ENCODE assay signal across 9 cellular contexts in the genomic region with DNA sequence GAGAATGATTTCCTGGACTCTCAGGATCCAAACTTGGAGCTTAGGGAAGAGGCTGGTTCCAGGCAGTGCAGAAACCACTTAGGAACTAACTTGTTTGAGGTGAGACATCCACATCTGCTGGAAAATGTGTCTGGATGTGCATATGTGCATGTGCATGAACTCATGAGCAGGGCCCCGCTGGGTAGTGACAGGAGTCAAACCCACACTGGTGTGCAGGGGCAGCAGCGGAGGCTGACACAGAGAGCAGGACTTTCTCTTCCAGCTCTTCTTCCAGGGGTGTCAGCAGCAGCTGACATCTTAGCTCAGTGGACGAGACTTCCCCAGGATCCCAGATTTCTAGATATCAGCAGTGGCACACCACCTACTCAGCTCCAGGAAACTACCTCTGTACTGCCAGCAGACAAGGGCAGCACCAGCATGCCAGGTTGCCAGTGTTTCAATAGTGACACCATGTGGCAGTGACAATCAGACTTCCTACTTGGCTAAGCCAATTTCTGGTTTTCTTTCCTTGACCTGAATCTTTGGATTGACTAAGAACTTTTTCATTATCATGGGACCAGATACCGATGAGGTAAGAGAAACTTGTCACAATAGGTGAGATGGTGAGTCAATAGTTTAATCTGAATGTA.
DNase-seq lines count a peak whose midpoint lies in the region; ATAC-seq and TF ChIP-seq lines count a peak whose summit lies in the region.
"Had no signal": no experiment of that assay in that cellular context is flagged by ENCODE, and none has a peak within 500 bp of the region (broad histone marks: within the 10 kb centered on the region; RNA-seq: fewer than 3 reads in every experiment).

No MANE protein-coding gene starts in this region.

- peaks cover 0 to 4% of the 10 kb centered on the region in 2 donors for H3K9me3 Mint-ChIP-seq in stimulated activated naive CD8-positive, alpha-beta T cell treated with anti-CD3 and anti-CD28 coated beads, Interleukin-15, amount 100 ng/mL, for 72 hours
- H3K9me3 Mint-ChIP-seq: CD4-positive, alpha-beta T cell had no signal

- H3K27ac Mint-ChIP-seq in stimulated activated naive CD8-positive, alpha-beta T cell treated with anti-CD3 and anti-CD28 coated beads, Interleukin-15, amount 100 ng/mL, for 72 hours, result no peak overlapping the region
- H3K27ac Mint-ChIP-seq: CD4-positive, alpha-beta T cell had no signal

- no peaks in the 10 kb centered on the region for H3K27me3 Mint-ChIP-seq in stimulated activated naive CD8-positive, alpha-beta T cell treated with anti-CD3 and anti-CD28 coated beads, Interleukin-15, amount 100 ng/mL, for 72 hours
- H3K27me3 Mint-ChIP-seq: CD4-positive, alpha-beta T cell had no signal

- DNase-seq in NCI-H748 (lab: John Stamatoyannopoulos, UW; ENCODE audit: unreplicated experiment) (peak; percentile 42), NCI-H748 treated with DMSO at 0.1 percent for 48 hours (lab: John Stamatoyannopoulos, UW) (no peak), NCI-H345 treated with DMSO at 0.1 percent for 48 hours (lab: John Stamatoyannopoulos, UW; ENCODE audit: unreplicated experiment) (peak; percentile 10), epithelial cell of proximal tubule (ENCODE audit: low read depth) (no peak), foreskin fibroblast (no peak), GM19238 (ENCODE audit: insufficient read length, low spot score) (no peak)
- DNase-seq in stimulated activated naive CD8-positive, alpha-beta T cell treated with anti-CD3 and anti-CD28 coated beads, Interleukin-15, amount 100 ng/mL, for 72 hours, result no peak
- DNase-seq: CD4-positive, alpha-beta T cell had no signal

- peak; percentile 22 for ATAC-seq in stimulated activated naive CD8-positive, alpha-beta T cell treated with anti-CD3 and anti-CD28 coated beads, Interleukin-15, amount 100 ng/mL, for 72 hours
- no peak for ATAC-seq in HG02938 (IDR thresholded peaks at IDR 0.05; ENCODE audit: unreplicated experiment)

- no peak overlapping the region for H3K4me3 Mint-ChIP-seq in stimulated activated naive CD8-positive, alpha-beta T cell treated with anti-CD3 and anti-CD28 coated beads, Interleukin-15, amount 100 ng/mL, for 72 hours
- H3K4me3 Mint-ChIP-seq: CD4-positive, alpha-beta T cell had no signal

- H3K4me3 ChIP-seq in epithelial cell of proximal tubule (ENCODE audit: low read depth, low read length), result no peak overlapping the region
- H3K4me3 ChIP-seq in foreskin fibroblast (ENCODE audit: low read depth in 1 of 2, low read length in 2 of 2), result no peak overlapping the region

- TF ChIP-seq CTCF in epithelial cell of proximal tubule (conservative IDR thresholded peaks at IDR 0.05; ENCODE audit: low read depth, low read length) (peak; percentile 31), foreskin fibroblast (IDR thresholded peaks at IDR 0.05; ENCODE audit: low read depth, low read length) (no peak)

- H3K4me1 Mint-ChIP-seq in stimulated activated naive CD8-positive, alpha-beta T cell treated with anti-CD3 and anti-CD28 coated beads, Interleukin-15, amount 100 ng/mL, for 72 hours, result peaks cover 16% of the 10 kb centered on the region

Comparison
In these comparisons a context has a peak if more than half of its experiments do, and no peak if none do; other contexts are left out.
1. DNase-seq: peak in NCI-H748 (single experiment) and NCI-H345 treated with DMSO at 0.1 percent for 48 hours (single experiment); none in NCI-H748 treated with DMSO at 0.1 percent for 48 hours (single experiment), epithelial cell of proximal tubule (single experiment), stimulated activated naive CD8-positive, alpha-beta T cell treated with anti-CD3 and anti-CD28 coated beads, Interleukin-15, amount 100 ng/mL, for 72 hours (0 of 2), foreskin fibroblast (0 of 2) and GM19238 (single experiment).